12 cellular contexts compared by ENCODE assay signal in genomic region chr6:89690944-89691324, GRCh38. TPM values are rescaled to one million over a fixed set of nuclear protein-coding genes. Genes with fewer than 3 reads are reported as not detected.
A peak's percentile ranks its signal among the peaks of the same experiment; 100 is the strongest.
DNase-seq lines count a peak whose midpoint lies in the region; ATAC-seq and TF ChIP-seq lines count a peak whose summit lies in the region.
"Had no signal": no experiment of that assay in that cellular context is flagged by ENCODE, and none has a peak within 500 bp of the region (broad histone marks: within the 10 kb centered on the region; RNA-seq: fewer than 3 reads in every experiment).

No MANE protein-coding gene starts in this region.

- H4K20me1 ChIP-seq in Karpas-422 (ENCODE audit: insufficient read depth, low read depth, low read length) (no peaks in the 10 kb centered on the region), neural progenitor cell (ENCODE audit: low read depth) (no peaks in the 10 kb centered on the region)

- H3K4me1 ChIP-seq in Karpas-422 (ENCODE audit: low read length) (peaks cover 25% of the 10 kb centered on the region), neural progenitor cell (peaks cover 17% of the 10 kb centered on the region)
- H3K4me1 ChIP-seq: parathyroid adenoma had no signal

- H2AFZ ChIP-seq in Karpas-422 (ENCODE audit: low read length) (no peak overlapping the region), neural progenitor cell (replicated peaks) (no peak overlapping the region)
- H2AFZ ChIP-seq: parathyroid adenoma had no signal

- no peak for DNase-seq in activated CD4-positive, alpha-beta T cell treated with anti-CD3 and anti-CD28 coated beads, Interleukin-2, amount 10 ng/mL, durations not matched to agents 24 days and 14 days
- no peak for DNase-seq in activated CD4-positive, alpha-beta T cell treated with anti-CD3 and anti-CD28 coated beads, Interleukin-2, amount 50 U/mL, for 1 hour
- DNase-seq in Karpas-422 (no peak), neural progenitor cell (ENCODE audit: low spot score) (peak; percentile 36), NCI-H1930 (lab: John Stamatoyannopoulos, UW) (no peak)
- DNase-seq in central memory CD8-positive, alpha-beta T cell (ENCODE audit: low spot score in 2 of 2): no peak
- DNase-seq in stimulated activated naive CD4-positive, alpha-beta T cell treated with Interleukin-2 at 50 U/mL for 16 hours (lab: John Stamatoyannopoulos, UW): no peak
- DNase-seq: HFFc6, immature natural killer cell had no signal

- peak overlapping the region; percentile 67 for H3K27ac Mint-ChIP-seq in activated CD4-positive, alpha-beta T cell treated with anti-CD3 and anti-CD28 coated beads, Interleukin-2, amount 10 ng/mL, durations not matched to agents 24 days and 14 days
- H3K27ac Mint-ChIP-seq in central memory CD8-positive, alpha-beta T cell (ENCODE audit: low read depth): peak overlapping the region; percentile 24
- H3K27ac Mint-ChIP-seq in neural progenitor cell: no peak overlapping the region

- peaks cover 15% of the 10 kb centered on the region for H3F3A ChIP-seq in neural progenitor cell (ENCODE audit: low read depth)

- H3K9ac ChIP-seq in Karpas-422 (ENCODE audit: low read length): no peak overlapping the region
- no peak overlapping the region for H3K9ac ChIP-seq in neural progenitor cell
- H3K9ac ChIP-seq: parathyroid adenoma had no signal

- H3K27me3 ChIP-seq in Karpas-422 (ENCODE audit: low read length): no peaks in the 10 kb centered on the region
- H3K27me3 ChIP-seq in neural progenitor cell: no peaks in the 10 kb centered on the region

- H3K9me3 ChIP-seq in Karpas-422 (ENCODE audit: low read length): no peaks in the 10 kb centered on the region
- no peaks in the 10 kb centered on the region for H3K9me3 ChIP-seq in neural progenitor cell (ENCODE audit: low read depth)
- H3K9me3 ChIP-seq: thoracic aorta had no signal

- no peak overlapping the region for H3K4me2 ChIP-seq in Karpas-422 (ENCODE audit: low read depth, low read length, poor library complexity, severe bottlenecking)
- H3K4me2 ChIP-seq in neural progenitor cell: no peak overlapping the region

- no peak overlapping the region for H3K4me3 Mint-ChIP-seq in activated CD4-positive, alpha-beta T cell treated with anti-CD3 and anti-CD28 coated beads, Interleukin-2, amount 10 ng/mL, durations not matched to agents 24 days and 14 days
- H3K4me3 Mint-ChIP-seq in central memory CD8-positive, alpha-beta T cell: no peak overlapping the region
- no peak overlapping the region for H3K4me3 Mint-ChIP-seq in neural progenitor cell
- H3K4me3 Mint-ChIP-seq: HFFc6, immature natural killer cell had no signal

- no peak for TF ChIP-seq CTCF in neural progenitor cell (IDR thresholded peaks at IDR 0.05)

- ATAC-seq in central memory CD8-positive, alpha-beta T cell (replicated peaks; ENCODE audit: extremely low read depth, poor library complexity, severe bottlenecking): no peak
- no peak for ATAC-seq in HG02759 (IDR thresholded peaks at IDR 0.05; ENCODE audit: unreplicated experiment)

- H3K27me3 Mint-ChIP-seq in activated CD4-positive, alpha-beta T cell treated with anti-CD3 and anti-CD28 coated beads, Interleukin-2, amount 10 ng/mL, durations not matched to agents 24 days and 14 days: no peaks in the 10 kb centered on the region
- no peaks in the 10 kb centered on the region for H3K27me3 Mint-ChIP-seq in central memory CD8-positive, alpha-beta T cell
- peaks cover 3% of the 10 kb centered on the region for H3K27me3 Mint-ChIP-seq in neural progenitor cell (ENCODE audit: insufficient read depth, low read depth)

- H3K36me3 ChIP-seq in Karpas-422 (ENCODE audit: insufficient read depth, low read length) (peaks cover 68% of the 10 kb centered on the region), neural progenitor cell (peaks cover 12% of the 10 kb centered on the region)

- no peaks in the 10 kb centered on the region for H3K9me2 ChIP-seq in Karpas-422 (replicated peaks; ENCODE audit: insufficient read depth, low read length)

- H3K27ac ChIP-seq in Karpas-422 (ENCODE audit: low read length): peak overlapping the region; percentile 26; the same call in 1 of the 2 replicates
- peak overlapping the region; percentile 35 for H3K27ac ChIP-seq in neural progenitor cell
- H3K27ac ChIP-seq: parathyroid adenoma, thoracic aorta had no signal

- H3K36me3 Mint-ChIP-seq in activated CD4-positive, alpha-beta T cell treated with anti-CD3 and anti-CD28 coated beads, Interleukin-2, amount 10 ng/mL, durations not matched to agents 24 days and 14 days (ENCODE audit: low read depth): peaks cover 77% of the 10 kb centered on the region
- peaks cover 41% of the 10 kb centered on the region for H3K36me3 Mint-ChIP-seq in central memory CD8-positive, alpha-beta T cell (ENCODE audit: insufficient read depth)
- H3K36me3 Mint-ChIP-seq in neural progenitor cell: peaks cover 37% of the 10 kb centered on the region

- peaks cover 5% of the 10 kb centered on the region for H3K4me1 Mint-ChIP-seq in activated CD4-positive, alpha-beta T cell treated with anti-CD3 and anti-CD28 coated beads, Interleukin-2, amount 10 ng/mL, durations not matched to agents 24 days and 14 days
- H3K4me1 Mint-ChIP-seq in central memory CD8-positive, alpha-beta T cell: no peaks in the 10 kb centered on the region
- peaks cover 15% of the 10 kb centered on the region for H3K4me1 Mint-ChIP-seq in neural progenitor cell

- H3K79me2 ChIP-seq in Karpas-422 (ENCODE audit: low read length) (peaks cover 7% of the 10 kb centered on the region), neural progenitor cell (ENCODE audit: low read depth) (no peaks in the 10 kb centered on the region)
- H3K79me2 ChIP-seq: parathyroid adenoma had no signal

- no peak overlapping the region for H3K4me3 ChIP-seq in Karpas-422 (ENCODE audit: low read length)
- H3K4me3 ChIP-seq in neural progenitor cell: no peak overlapping the region
- H3K4me3 ChIP-seq: thoracic aorta had no signal

- intact Hi-C loops in activated CD4-positive, alpha-beta T cell treated with anti-CD3 and anti-CD28 coated beads, Interleukin-2, amount 10 ng/mL, durations not matched to agents 24 days and 14 days (cut with micrococcal nuclease): no loop called here

- H3K9me3 Mint-ChIP-seq in activated CD4-positive, alpha-beta T cell treated with anti-CD3 and anti-CD28 coated beads, Interleukin-2, amount 10 ng/mL, durations not matched to agents 24 days and 14 days: no peaks in the 10 kb centered on the region
- H3K9me3 Mint-ChIP-seq in central memory CD8-positive, alpha-beta T cell: no peaks in the 10 kb centered on the region
- no peaks in the 10 kb centered on the region for H3K9me3 Mint-ChIP-seq in neural progenitor cell
- H3K9me3 Mint-ChIP-seq: HFFc6, immature natural killer cell had no signal

RNA-seq across cellular contexts. Expression of gene LYRM2, which starts 52.4 kb away (rescaled TPM):
- 29.4 and 33.7 TPM in 2 replicates for total RNA-seq in activated CD4-positive, alpha-beta T cell treated with anti-CD3 and anti-CD28 coated beads, Interleukin-2, amount 10 ng/mL, durations not matched to agents 24 days and 14 days
- 13.7 and 23.9 TPM in 2 replicates for total RNA-seq in Karpas-422 (2014; rRNA removed; shearing (Covaris generic); ENCODE audit: low replicate concordance)
- total RNA-seq in neural progenitor cell (ENCODE audit: low replicate concordance): 21.6 and 37.1 TPM in 2 replicates
